In the genomic region with DNA sequence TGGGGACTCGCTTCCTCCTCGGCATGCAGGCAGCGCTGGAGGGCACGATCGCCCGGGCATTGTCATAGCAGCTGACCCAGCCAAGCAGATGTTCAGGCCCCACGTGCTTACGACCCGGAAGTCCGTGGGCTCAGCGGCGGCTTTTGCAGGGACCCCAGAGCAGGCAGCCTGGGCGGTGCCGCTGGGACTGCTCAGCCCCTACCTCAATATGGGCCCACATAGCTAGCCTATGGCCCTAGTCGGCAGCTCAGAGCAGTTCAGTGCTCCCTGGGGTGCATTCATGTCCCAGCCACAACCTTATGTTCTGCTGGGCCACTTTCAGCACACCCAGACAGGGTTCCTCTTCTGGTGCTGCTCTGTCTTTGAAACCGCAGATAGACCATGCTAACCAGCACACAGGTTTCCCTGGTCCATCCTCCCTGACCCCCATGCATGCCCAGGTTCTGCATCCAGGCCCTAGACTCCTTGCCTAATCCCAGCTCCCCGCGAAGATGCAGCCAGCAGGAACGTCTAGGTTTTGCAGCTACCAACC, we compare ENCODE assay signal across 8 cellular contexts. TPM values are rescaled to one million over a fixed set of nuclear protein-coding genes. Genes with fewer than 3 reads are reported as not detected.
DNase-seq lines count a peak whose midpoint lies in the region; ATAC-seq and TF ChIP-seq lines count a peak whose summit lies in the region.

No MANE protein-coding gene starts in this region.

- peak overlapping the region; percentile 95 for H3K27ac Mint-ChIP-seq in CD8-positive, alpha-beta T cell
- H3K27ac Mint-ChIP-seq in naive thymus-derived CD4-positive, alpha-beta T cell, result peak overlapping the region; percentile 80 to 97 (median 91)

- no peaks in the 10 kb centered on the region for H3K9me3 ChIP-seq in CD8-positive, alpha-beta T cell (ENCODE audit: low read length)
- H3K9me3 ChIP-seq in HUES6 (ENCODE audit: control insufficient read depth, insufficient read depth, low read depth, low read length), result no peaks in the 10 kb centered on the region
- no peaks in the 10 kb centered on the region for H3K9me3 ChIP-seq in naive thymus-derived CD4-positive, alpha-beta T cell (ENCODE audit: control insufficient read depth in 2 of 3, low read length in 3 of 3)

- H3K27ac ChIP-seq in CD8-positive, alpha-beta T cell (ENCODE audit: low read depth, low read length), result peak overlapping the region; percentile 55
- no peak overlapping the region for H3K27ac ChIP-seq in HUES6 (ENCODE audit: low read depth, low read length)
- H3K27ac ChIP-seq in naive thymus-derived CD4-positive, alpha-beta T cell (ENCODE audit: low read depth, low read length), result peak overlapping the region; percentile 74

- no peak for TF ChIP-seq POLR2A in erythroblast (IDR thresholded peaks at IDR 0.05; ENCODE audit: low read length)

- H3K9me3 Mint-ChIP-seq in CD8-positive, alpha-beta T cell, result no peaks in the 10 kb centered on the region
- H3K9me3 Mint-ChIP-seq in naive thymus-derived CD4-positive, alpha-beta T cell, result peaks cover 0 to 1% (median 0%) of the 10 kb centered on the region in 11 donors

- no peaks in the 10 kb centered on the region for H3K27me3 ChIP-seq in CD8-positive, alpha-beta T cell (ENCODE audit: insufficient read depth, low read length)
- H3K27me3 ChIP-seq in HUES6 (ENCODE audit: control insufficient read depth, insufficient read depth, low read length), result peaks cover 15% of the 10 kb centered on the region
- no peaks in the 10 kb centered on the region for H3K27me3 ChIP-seq in naive thymus-derived CD4-positive, alpha-beta T cell (ENCODE audit: control insufficient read depth in 2 of 2, insufficient read depth in 2 of 2, low read length in 2 of 2)

- peak overlapping the region; percentile 1 for H3K9ac ChIP-seq in HUES6 (ENCODE audit: low read length)

- H3K4me1 ChIP-seq in CD8-positive, alpha-beta T cell (ENCODE audit: insufficient read depth, low read length), result peaks cover 12% of the 10 kb centered on the region
- peaks cover 15% of the 10 kb centered on the region for H3K4me1 ChIP-seq in HUES6 (ENCODE audit: control insufficient read depth, insufficient read depth, low read length)
- H3K4me1 ChIP-seq in naive thymus-derived CD4-positive, alpha-beta T cell (ENCODE audit: control insufficient read depth in 2 of 2, insufficient read depth in 2 of 2, low read length in 2 of 2), result peaks cover 0 to 4% of the 10 kb centered on the region in 2 donors

- peaks cover 17% of the 10 kb centered on the region for H3K4me1 Mint-ChIP-seq in CD8-positive, alpha-beta T cell (ENCODE audit: low read depth)
- peaks cover 3 to 19% (median 16%) of the 10 kb centered on the region in 7 donors for H3K4me1 Mint-ChIP-seq in naive thymus-derived CD4-positive, alpha-beta T cell

- no peaks in the 10 kb centered on the region for H3K36me3 ChIP-seq in CD8-positive, alpha-beta T cell (ENCODE audit: insufficient read depth, low read length)
- no peaks in the 10 kb centered on the region for H3K36me3 ChIP-seq in HUES6 (ENCODE audit: control insufficient read depth, insufficient read depth, low read length)
- no peaks in the 10 kb centered on the region for H3K36me3 ChIP-seq in naive thymus-derived CD4-positive, alpha-beta T cell (ENCODE audit: control insufficient read depth in 2 of 3, insufficient read depth in 3 of 3, low read length in 3 of 3)

- POLR2A ChIA-PET in CD8-positive, alpha-beta T cell (lab: Charles Lee), result interaction anchor here (0.6 to 5.9 kb wide), 11 partner anchors 11 to 842 kb away, joined by 3 to 139 read pairs (median 3); a partner anchor contains a TSS
- POLR2A ChIA-PET in naive thymus-derived CD4-positive, alpha-beta T cell (lab: Charles Lee), result interaction anchor here (0.5 to 6.9 kb wide), 8 partner anchors 11 to 1030 kb away, joined by 3 to 168 read pairs (median 4); a partner anchor contains a TSS

- peak overlapping the region; percentile 70 for H3K4me3 ChIP-seq in CD8-positive, alpha-beta T cell (ENCODE audit: low read depth, low read length)
- peak overlapping the region; percentile 36 for H3K4me3 ChIP-seq in HUES6 (ENCODE audit: low read depth, low read length)
- H3K4me3 ChIP-seq in naive thymus-derived CD4-positive, alpha-beta T cell (ENCODE audit: low read length), result peak overlapping the region; percentile 58

- peak; percentile 86 for ATAC-seq in CD8-positive, alpha-beta T cell
- peak; percentile 93 for ATAC-seq in GM19463 (IDR thresholded peaks at IDR 0.05; ENCODE audit: unreplicated experiment)
- ATAC-seq in naive thymus-derived CD4-positive, alpha-beta T cell, result peak; percentile 92

- peaks cover 3% of the 10 kb centered on the region for H3K36me3 Mint-ChIP-seq in CD8-positive, alpha-beta T cell
- H3K36me3 Mint-ChIP-seq in naive thymus-derived CD4-positive, alpha-beta T cell, result peaks cover 0 to 4% (median 0%) of the 10 kb centered on the region in 5 donors

- TF ChIP-seq CTCF in CD8-positive, alpha-beta T cell (IDR thresholded peaks at IDR 0.05), result no peak

- peak; percentile 8 to 81 (median 60) for DNase-seq in CD8-positive, alpha-beta T cell
- DNase-seq in activated CD8-positive, alpha-beta memory T cell treated with anti-CD3 and anti-CD28 coated beads for 24 hours, result peak; percentile 88
- peak; percentile 28 to 50 for DNase-seq in erythroblast (lab: John Stamatoyannopoulos, UW)
- peak in 6 of 9 donors; percentile 29 to 65 (median 36) for DNase-seq in naive thymus-derived CD4-positive, alpha-beta T cell
- peak; percentile 58 for DNase-seq in stimulated activated naive CD4-positive, alpha-beta T cell treated with Interleukin-2 at 50 U/mL for 16 hours (lab: John Stamatoyannopoulos, UW)
- DNase-seq in NCI-H1417 (lab: John Stamatoyannopoulos, UW), result no peak

- CTCF ChIA-PET in CD8-positive, alpha-beta T cell (lab: Charles Lee), result interaction anchor here (0.6 to 2.1 kb wide), 5 partner anchors 8 to 158 kb away, joined by 3 to 8 read pairs (median 4); no protein-coding TSS in a partner anchor
- CTCF ChIA-PET in naive thymus-derived CD4-positive, alpha-beta T cell (lab: Charles Lee), result interaction anchor here (0.6 to 1.6 kb wide), 3 partner anchors 10 to 247 kb away, joined by 3 to 7 read pairs (median 3); a partner anchor contains a TSS

- intact Hi-C loops in CD8-positive, alpha-beta T cell (cut with DNase I, micrococcal nuclease), result loop anchor here in 1 of 2 experiments (1.0 to 5.0 kb wide), 3 partner anchors 9 to 156 kb away; a partner anchor contains a TSS
- intact Hi-C loops in naive thymus-derived CD4-positive, alpha-beta T cell (cut with micrococcal nuclease), result loop anchor here (1.0 to 5.0 kb wide), 4 partner anchors 9 to 34 kb away; a partner anchor contains a TSS

- H3K27me3 Mint-ChIP-seq in CD8-positive, alpha-beta T cell (ENCODE audit: low read depth), result no peaks in the 10 kb centered on the region
- H3K27me3 Mint-ChIP-seq in naive thymus-derived CD4-positive, alpha-beta T cell, result peaks cover 0 to 6% (median 0%) of the 10 kb centered on the region in 5 donors

- peak overlapping the region; percentile 97 for H3K4me3 Mint-ChIP-seq in CD8-positive, alpha-beta T cell
- peak overlapping the region; percentile 82 to 99 (median 94) for H3K4me3 Mint-ChIP-seq in naive thymus-derived CD4-positive, alpha-beta T cell

RNA-seq across cellular contexts. Expression of a gene that starts 10.4 kb away (rescaled TPM):
- total RNA-seq in CD8-positive, alpha-beta T cell, result 100 to 1,000 TPM; 934 to 978 TPM
- total RNA-seq in naive thymus-derived CD4-positive, alpha-beta T cell, result 100 to 1,000 TPM; 401 to 804 (median 650) TPM
- 100 to 1,000 TPM; 237 to 329 TPM for polyA plus RNA-seq in naive thymus-derived CD4-positive, alpha-beta T cell

RNA-seq across cellular contexts. Expression of a gene that starts 33.3 kb away (rescaled TPM):
- 10 to 100 TPM; 12.7 to 13.9 TPM for total RNA-seq in CD8-positive, alpha-beta T cell
- total RNA-seq in naive thymus-derived CD4-positive, alpha-beta T cell, result 10 to 100 TPM in 4 of 5 experiments, 1 to 10 TPM in 1; 8.7 to 71.6 (median 22.1) TPM
- 10 to 100 TPM; 22.5 to 28.1 TPM for polyA plus RNA-seq in naive thymus-derived CD4-positive, alpha-beta T cell

RNA-seq across cellular contexts. Expression of a gene that starts 55.8 kb away (rescaled TPM):
- not detected for total RNA-seq in CD8-positive, alpha-beta T cell
- total RNA-seq in naive thymus-derived CD4-positive, alpha-beta T cell, result not detected
- polyA plus RNA-seq in naive thymus-derived CD4-positive, alpha-beta T cell, result not detected

Comparison
In these comparisons a context has a peak if more than half of its experiments do, and no peak if none do; other contexts are left out.
1. DNase-seq: peak in CD8-positive, alpha-beta T cell (7 of 7), activated CD8-positive, alpha-beta memory T cell treated with anti-CD3 and anti-CD28 coated beads for 24 hours (single experiment), erythroblast (2 of 2), naive thymus-derived CD4-positive, alpha-beta T cell (6 of 9) and stimulated activated naive CD4-positive, alpha-beta T cell treated with Interleukin-2 at 50 U/mL for 16 hours (single experiment); none in NCI-H1417 (0 of 3).
2. Peak in every context shown above with its lines, with median percentiles within 50 percentile points of each other: ATAC-seq and H3K4me3 ChIP-seq.